Comparison of ENCODE assay signal across 8 cellular contexts in the genomic region with DNA sequence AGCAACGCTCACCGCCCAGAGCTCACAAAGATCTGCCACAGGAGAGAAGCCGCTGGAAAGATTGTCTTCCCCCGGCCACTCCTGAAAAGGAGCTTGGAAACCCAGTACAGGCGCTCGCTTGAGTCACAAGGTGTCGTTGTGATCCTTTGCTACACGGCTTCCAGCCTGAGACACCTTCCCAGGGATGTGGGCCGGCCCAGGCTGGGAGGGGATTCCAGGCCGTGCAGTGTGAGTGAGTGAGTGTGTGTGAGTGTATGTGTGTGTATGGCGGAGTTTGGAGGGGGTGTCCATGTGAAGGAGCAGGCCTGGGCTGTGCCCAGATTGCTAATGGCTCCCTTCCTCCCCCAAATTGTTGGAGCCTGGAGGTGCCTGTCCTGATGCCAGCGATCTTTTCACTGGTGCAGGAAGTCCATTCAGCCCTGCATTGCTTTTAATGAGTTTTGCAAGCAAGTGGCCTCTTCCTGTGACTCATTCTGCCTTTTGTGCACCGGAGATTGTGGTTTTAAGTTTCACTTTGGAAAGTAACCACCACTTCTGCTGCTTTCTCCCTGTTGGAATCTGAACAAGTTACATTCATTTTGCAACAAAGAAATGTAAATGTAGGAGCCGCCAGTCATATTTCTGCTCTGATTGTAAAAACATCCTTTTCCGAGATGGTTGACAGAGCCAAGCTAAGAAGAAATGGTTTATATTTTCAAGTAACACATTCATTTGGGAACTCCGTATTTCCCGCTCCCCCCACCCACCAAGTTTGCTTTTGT.
A peak's percentile ranks its signal among the peaks of the same experiment; 100 is the strongest.
DNase-seq lines count a peak whose midpoint lies in the region; ATAC-seq, FAIRE-seq and TF ChIP-seq lines count a peak whose summit lies in the region.

No MANE protein-coding gene starts in this region.

- FAIRE-seq in D721Med (lab: Jason Lieb, UNC): no peak

- ATAC-seq in SK-N-SH treated with all-trans-retinoic acid at 6 μM for 48 hours: peak; percentile 92

- no peaks in the 10 kb centered on the region for H3K36me3 ChIP-seq in GM06990 (ENCODE audit: control insufficient read depth, insufficient read depth, low read length)
- no peaks in the 10 kb centered on the region; the same call in 1 of the 2 replicates for H3K36me3 ChIP-seq in H7 (replicated peaks; ENCODE audit: control insufficient read depth, insufficient read depth, low read length)

- H3K4me3 ChIP-seq in GM06990 (replicated peaks; ENCODE audit: low read depth, low read length): no peak overlapping the region; the same call in 1 of the 2 replicates
- H3K4me3 ChIP-seq in H7 (ENCODE audit: insufficient read depth, low read depth, low read length): no peak overlapping the region
- no peak overlapping the region for H3K4me3 ChIP-seq in LNCaP clone FGC (ENCODE audit: low read depth, low read length)

- TF ChIP-seq CTCF in GM06990 (IDR thresholded peaks at IDR 0.05; ENCODE audit: insufficient read depth, low read length, poor library complexity, severe bottlenecking) (peak; percentile 20), LNCaP clone FGC (IDR thresholded peaks at IDR 0.05; ENCODE audit: control insufficient read depth, extremely low read depth, insufficient read depth) (peak; percentile 32), D721Med (IDR thresholded peaks at IDR 0.05; ENCODE audit: insufficient read depth, missing control alignments) (no peak)

- DNase-seq in GM06990 (ENCODE audit: extremely low read depth, insufficient read length) (peak; percentile 80), H7 (peak; percentile 70), LNCaP clone FGC (ENCODE audit: low read depth) (no peak), anterior cingulate cortex (lab: John Stamatoyannopoulos, UW) (peak in 57 of 58 donors; percentile 16 to 93 (median 68)), hepatic stellate cell (ENCODE audit: low spot score) (peak; percentile 90), putamen (ENCODE audit: low spot score) (peak; percentile 65), D721Med (ENCODE audit: insufficient read length, low spot score) (no peak)

- H3K27me3 ChIP-seq in GM06990 (replicated peaks; ENCODE audit: control insufficient read depth, insufficient read depth, low read length) (no peaks in the 10 kb centered on the region), H7 (ENCODE audit: control insufficient read depth, insufficient read depth, low read length) (no peaks in the 10 kb centered on the region)

TF ChIP-seq in SK-N-SH treated with all-trans-retinoic acid at 6 μM for 48 hours, 23 proteins besides CTCF, POLR2A, EP300 and RAD21 (continues in another document):
- TF ChIP-seq ZNF8 (CRISPR knock-in tag; IDR thresholded peaks at IDR 0.05): 0 out of 2 replicates have a peak, but pooled peaks have one; percentile 52
- TF ChIP-seq, protein P1, sequence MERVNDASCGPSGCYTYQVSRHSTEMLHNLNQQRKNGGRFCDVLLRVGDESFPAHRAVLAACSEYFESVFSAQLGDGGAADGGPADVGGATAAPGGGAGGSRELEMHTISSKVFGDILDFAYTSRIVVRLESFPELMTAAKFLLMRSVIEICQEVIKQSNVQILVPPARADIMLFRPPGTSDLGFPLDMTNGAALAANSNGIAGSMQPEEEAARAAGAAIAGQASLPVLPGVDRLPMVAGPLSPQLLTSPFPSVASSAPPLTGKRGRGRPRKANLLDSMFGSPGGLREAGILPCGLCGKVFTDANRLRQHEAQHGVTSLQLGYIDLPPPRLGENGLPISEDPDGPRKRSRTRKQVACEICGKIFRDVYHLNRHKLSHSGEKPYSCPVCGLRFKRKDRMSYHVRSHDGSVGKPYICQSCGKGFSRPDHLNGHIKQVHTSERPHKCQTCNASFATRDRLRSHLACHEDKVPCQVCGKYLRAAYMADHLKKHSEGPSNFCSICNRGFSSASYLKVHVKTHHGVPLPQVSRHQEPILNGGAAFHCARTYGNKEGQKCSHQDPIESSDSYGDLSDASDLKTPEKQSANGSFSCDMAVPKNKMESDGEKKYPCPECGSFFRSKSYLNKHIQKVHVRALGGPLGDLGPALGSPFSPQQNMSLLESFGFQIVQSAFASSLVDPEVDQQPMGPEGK (CRISPR knock-in tag; IDR thresholded peaks at IDR 0.05; ENCODE audit: borderline replicate concordance): 0 out of 2 replicates have a peak, but pooled peaks have one; percentile 45
- peak; percentile 84 for TF ChIP-seq TCF4 (CRISPR knock-in tag; IDR thresholded peaks at IDR 0.05; ENCODE audit: borderline replicate concordance)
- TF ChIP-seq, protein P2, sequence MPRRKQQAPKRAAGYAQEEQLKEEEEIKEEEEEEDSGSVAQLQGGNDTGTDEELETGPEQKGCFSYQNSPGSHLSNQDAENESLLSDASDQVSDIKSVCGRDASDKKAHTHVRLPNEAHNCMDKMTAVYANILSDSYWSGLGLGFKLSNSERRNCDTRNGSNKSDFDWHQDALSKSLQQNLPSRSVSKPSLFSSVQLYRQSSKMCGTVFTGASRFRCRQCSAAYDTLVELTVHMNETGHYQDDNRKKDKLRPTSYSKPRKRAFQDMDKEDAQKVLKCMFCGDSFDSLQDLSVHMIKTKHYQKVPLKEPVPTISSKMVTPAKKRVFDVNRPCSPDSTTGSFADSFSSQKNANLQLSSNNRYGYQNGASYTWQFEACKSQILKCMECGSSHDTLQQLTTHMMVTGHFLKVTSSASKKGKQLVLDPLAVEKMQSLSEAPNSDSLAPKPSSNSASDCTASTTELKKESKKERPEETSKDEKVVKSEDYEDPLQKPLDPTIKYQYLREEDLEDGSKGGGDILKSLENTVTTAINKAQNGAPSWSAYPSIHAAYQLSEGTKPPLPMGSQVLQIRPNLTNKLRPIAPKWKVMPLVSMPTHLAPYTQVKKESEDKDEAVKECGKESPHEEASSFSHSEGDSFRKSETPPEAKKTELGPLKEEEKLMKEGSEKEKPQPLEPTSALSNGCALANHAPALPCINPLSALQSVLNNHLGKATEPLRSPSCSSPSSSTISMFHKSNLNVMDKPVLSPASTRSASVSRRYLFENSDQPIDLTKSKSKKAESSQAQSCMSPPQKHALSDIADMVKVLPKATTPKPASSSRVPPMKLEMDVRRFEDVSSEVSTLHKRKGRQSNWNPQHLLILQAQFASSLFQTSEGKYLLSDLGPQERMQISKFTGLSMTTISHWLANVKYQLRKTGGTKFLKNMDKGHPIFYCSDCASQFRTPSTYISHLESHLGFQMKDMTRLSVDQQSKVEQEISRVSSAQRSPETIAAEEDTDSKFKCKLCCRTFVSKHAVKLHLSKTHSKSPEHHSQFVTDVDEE (CRISPR knock-in tag; IDR thresholded peaks at IDR 0.05): peak; percentile 64; the same call in 1 of the 2 replicates
- peak; percentile 37 for TF ChIP-seq ZNF70 (CRISPR knock-in tag; IDR thresholded peaks at IDR 0.05)
- TF ChIP-seq, protein P3, sequence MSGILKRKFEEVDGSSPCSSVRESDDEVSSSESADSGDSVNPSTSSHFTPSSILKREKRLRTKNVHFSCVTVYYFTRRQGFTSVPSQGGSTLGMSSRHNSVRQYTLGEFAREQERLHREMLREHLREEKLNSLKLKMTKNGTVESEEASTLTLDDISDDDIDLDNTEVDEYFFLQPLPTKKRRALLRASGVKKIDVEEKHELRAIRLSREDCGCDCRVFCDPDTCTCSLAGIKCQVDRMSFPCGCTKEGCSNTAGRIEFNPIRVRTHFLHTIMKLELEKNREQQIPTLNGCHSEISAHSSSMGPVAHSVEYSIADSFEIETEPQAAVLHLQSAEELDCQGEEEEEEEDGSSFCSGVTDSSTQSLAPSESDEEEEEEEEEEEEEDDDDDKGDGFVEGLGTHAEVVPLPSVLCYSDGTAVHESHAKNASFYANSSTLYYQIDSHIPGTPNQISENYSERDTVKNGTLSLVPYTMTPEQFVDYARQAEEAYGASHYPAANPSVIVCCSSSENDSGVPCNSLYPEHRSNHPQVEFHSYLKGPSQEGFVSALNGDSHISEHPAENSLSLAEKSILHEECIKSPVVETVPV (CRISPR knock-in tag; IDR thresholded peaks at IDR 0.05): 0 out of 2 replicates have a peak, but pooled peaks have one; percentile 23
- no peak for TF ChIP-seq ZC3H10 (CRISPR knock-in tag; IDR thresholded peaks at IDR 0.05)
- no peak for TF ChIP-seq SNAI2 (CRISPR knock-in tag; IDR thresholded peaks at IDR 0.05)
- TF ChIP-seq ISL1 (CRISPR knock-in tag; IDR thresholded peaks at IDR 0.05): peak; percentile 69
- TF ChIP-seq ESRRG (CRISPR knock-in tag; IDR thresholded peaks at IDR 0.05): no peak
- TF ChIP-seq CSDC2 (CRISPR knock-in tag; IDR thresholded peaks at IDR 0.05): no peak
- no peak for TF ChIP-seq RARB (CRISPR knock-in tag; IDR thresholded peaks at IDR 0.05)
- no peak for TF ChIP-seq OSR1 (CRISPR knock-in tag; IDR thresholded peaks at IDR 0.05)
- no peak for TF ChIP-seq ZNF565 (CRISPR knock-in tag; conservative IDR thresholded peaks at IDR 0.05; ENCODE audit: low read depth)
- 0 out of 2 replicates have a peak, but pooled peaks have one; percentile 12 for TF ChIP-seq ZFP3 (CRISPR knock-in tag; IDR thresholded peaks at IDR 0.05)
- TF ChIP-seq, protein P4, sequence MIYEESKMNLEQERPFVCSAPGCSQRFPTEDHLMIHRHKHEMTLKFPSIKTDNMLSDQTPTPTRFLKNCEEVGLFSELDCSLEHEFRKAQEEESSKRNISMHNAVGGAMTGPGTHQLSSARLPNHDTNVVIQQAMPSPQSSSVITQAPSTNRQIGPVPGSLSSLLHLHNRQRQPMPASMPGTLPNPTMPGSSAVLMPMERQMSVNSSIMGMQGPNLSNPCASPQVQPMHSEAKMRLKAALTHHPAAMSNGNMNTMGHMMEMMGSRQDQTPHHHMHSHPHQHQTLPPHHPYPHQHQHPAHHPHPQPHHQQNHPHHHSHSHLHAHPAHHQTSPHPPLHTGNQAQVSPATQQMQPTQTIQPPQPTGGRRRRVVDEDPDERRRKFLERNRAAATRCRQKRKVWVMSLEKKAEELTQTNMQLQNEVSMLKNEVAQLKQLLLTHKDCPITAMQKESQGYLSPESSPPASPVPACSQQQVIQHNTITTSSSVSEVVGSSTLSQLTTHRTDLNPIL (CRISPR knock-in tag; IDR thresholded peaks at IDR 0.05; ENCODE audit: low read depth): no peak
- no peak for TF ChIP-seq TOX (CRISPR knock-in tag; IDR thresholded peaks at IDR 0.05; ENCODE audit: borderline replicate concordance)
- TF ChIP-seq BACH2 (CRISPR knock-in tag; IDR thresholded peaks at IDR 0.05; ENCODE audit: borderline replicate concordance): no peak
- TF ChIP-seq GLIS3 (CRISPR knock-in tag; IDR thresholded peaks at IDR 0.05): no peak

Comparison
In these comparisons a context has a peak if more than half of its experiments do, and no peak if none do; other contexts are left out.
1. DNase-seq: peak in GM06990 (single experiment), H7 (single experiment), anterior cingulate cortex (57 of 58), hepatic stellate cell (single experiment) and putamen (single experiment); none in LNCaP clone FGC (single experiment) and D721Med (single experiment).